Comparison of ENCODE assay signal across 17 cellular contexts in the genomic region with DNA sequence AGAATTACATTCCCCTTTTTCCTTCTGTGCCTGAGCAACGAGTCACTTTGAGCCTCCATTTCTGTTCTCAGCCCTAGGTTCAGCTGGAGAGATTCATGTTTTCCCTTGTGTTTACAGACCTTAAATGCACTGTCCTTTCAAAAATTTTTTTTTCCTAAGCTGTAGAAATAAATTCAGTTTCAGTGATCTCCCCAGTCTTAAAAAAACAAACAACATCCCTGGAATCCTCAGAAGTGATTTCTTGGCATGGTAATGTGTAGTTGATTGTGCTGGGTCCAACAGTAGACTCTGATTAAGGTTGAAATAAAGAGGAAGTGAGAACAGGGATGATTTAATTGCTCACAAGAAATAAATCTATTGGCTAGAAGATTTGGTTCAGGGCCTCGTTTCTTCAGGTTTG.
DNase-seq lines count a peak whose midpoint lies in the region; ATAC-seq lines count a peak whose summit lies in the region.
"Had no signal": no experiment of that assay in that cellular context is flagged by ENCODE, and none has a peak within 500 bp of the region (broad histone marks: within the 10 kb centered on the region; RNA-seq: fewer than 3 reads in every experiment).

No MANE protein-coding gene starts in this region.

- no peak for ATAC-seq in HG03039 (IDR thresholded peaks at IDR 0.05; ENCODE audit: unreplicated experiment)
- ATAC-seq: activated CD8-positive, alpha-beta T cell treated with anti-CD3 and anti-CD28 coated beads, Interleukin-2, amount 10 ng/mL, durations not matched to agents 7 days and 5 days; gastroesophageal sphincter; SK-N-SH treated with all-trans-retinoic acid at 6 μM for 48 hours had no signal

- H3K27me3 Mint-ChIP-seq in activated CD4-positive, alpha-beta T cell treated with anti-CD3 and anti-CD28 coated beads, Interleukin-2, amount 10 ng/mL, durations not matched to agents 7 days and 5 days = peaks cover 19% of the 10 kb centered on the region

- H3K27me3 ChIP-seq in SJSA1 (replicated peaks) = no peaks in the 10 kb centered on the region
- H3K27me3 ChIP-seq: gastroesophageal sphincter, suprapubic skin had no signal

- peak overlapping the region; percentile 83 for H3K27ac ChIP-seq in SJSA1
- H3K27ac ChIP-seq: suprapubic skin had no signal

- H3K9me3 ChIP-seq in SJSA1 (replicated peaks) = no peaks in the 10 kb centered on the region
- H3K9me3 ChIP-seq: gastroesophageal sphincter, suprapubic skin had no signal

- no peak overlapping the region for H3K4me3 Mint-ChIP-seq in activated CD4-positive, alpha-beta T cell treated with anti-CD3 and anti-CD28 coated beads, Interleukin-2, amount 10 ng/mL, durations not matched to agents 7 days and 5 days
- H3K4me3 Mint-ChIP-seq: activated CD8-positive, alpha-beta T cell treated with anti-CD3 and anti-CD28 coated beads, Interleukin-2, amount 10 ng/mL, durations not matched to agents 7 days and 5 days; immature natural killer cell had no signal

- no peaks in the 10 kb centered on the region for H3K36me3 Mint-ChIP-seq in activated CD4-positive, alpha-beta T cell treated with anti-CD3 and anti-CD28 coated beads, Interleukin-2, amount 10 ng/mL, durations not matched to agents 7 days and 5 days (ENCODE audit: low read depth)
- H3K36me3 Mint-ChIP-seq: immature natural killer cell had no signal

- CTCF ChIA-PET in activated CD4-positive, alpha-beta T cell treated with anti-CD3 and anti-CD28 coated beads, Interleukin-2, amount 10 ng/mL, durations not matched to agents 7 days and 5 days (lab: Charles Lee) = no interaction called here

- peaks cover 63% of the 10 kb centered on the region for H3K4me1 ChIP-seq in SJSA1 (replicated peaks)

- peaks cover 10% of the 10 kb centered on the region for H3K36me3 ChIP-seq in SJSA1
- H3K36me3 ChIP-seq: gastroesophageal sphincter, suprapubic skin had no signal

- no peak overlapping the region for H3K4me3 ChIP-seq in SJSA1
- H3K4me3 ChIP-seq in skeletal muscle cell (ENCODE audit: low read depth, low read length) = no peak overlapping the region
- H3K4me3 ChIP-seq: gastroesophageal sphincter, suprapubic skin had no signal

- POLR2A ChIA-PET in activated CD4-positive, alpha-beta T cell treated with anti-CD3 and anti-CD28 coated beads, Interleukin-2, amount 10 ng/mL, durations not matched to agents 7 days and 5 days (lab: Charles Lee) = no interaction called here

- no peaks in the 10 kb centered on the region for H3K4me1 Mint-ChIP-seq in activated CD4-positive, alpha-beta T cell treated with anti-CD3 and anti-CD28 coated beads, Interleukin-2, amount 10 ng/mL, durations not matched to agents 7 days and 5 days
- H3K4me1 Mint-ChIP-seq: immature natural killer cell had no signal

- H3K9me3 Mint-ChIP-seq in activated CD4-positive, alpha-beta T cell treated with anti-CD3 and anti-CD28 coated beads, Interleukin-2, amount 10 ng/mL, durations not matched to agents 7 days and 5 days = no peaks in the 10 kb centered on the region

- DNase-seq in ELR (ENCODE audit: low read depth) = peak; percentile 4
- peak in 1 of 2 experiments; percentile 74 for DNase-seq in SJSA1 (ENCODE audit: low read depth in 1 of 2, low spot score in 2 of 2)
- peak; percentile 31 for DNase-seq in fibroblast of gingiva (ENCODE audit: low read depth)
- peak; percentile 4 for DNase-seq in skeletal muscle cell (ENCODE audit: low read depth)
- no peak for DNase-seq in activated CD4-positive, alpha-beta T cell treated with anti-CD3 and anti-CD28 coated beads, Interleukin-2, amount 10 ng/mL, durations not matched to agents 7 days and 5 days
- DNase-seq in NCI-H446 (lab: John Stamatoyannopoulos, UW) = no peak
- DNase-seq: activated CD8-positive, alpha-beta T cell treated with anti-CD3 and anti-CD28 coated beads, Interleukin-2, amount 10 ng/mL, durations not matched to agents 7 days and 5 days; anterior cingulate cortex; C1 segment of cervical spinal cord; immature natural killer cell; midbrain; nucleus accumbens; stimulated activated CD4-positive, alpha-beta T cell treated with anti-CD3 and anti-CD28 coated beads, Interleukin-15, amount 100 ng/mL, for 24 hours had no signal

- no peak overlapping the region for H3K27ac Mint-ChIP-seq in activated CD4-positive, alpha-beta T cell treated with anti-CD3 and anti-CD28 coated beads, Interleukin-2, amount 10 ng/mL, durations not matched to agents 7 days and 5 days
- H3K27ac Mint-ChIP-seq: activated CD8-positive, alpha-beta T cell treated with anti-CD3 and anti-CD28 coated beads, Interleukin-2, amount 10 ng/mL, durations not matched to agents 7 days and 5 days; immature natural killer cell had no signal

Comparison
In these comparisons a context has a peak if more than half of its experiments do, and no peak if none do; other contexts are left out.
1. DNase-seq: peak in ELR (single experiment), fibroblast of gingiva (single experiment) and skeletal muscle cell (single experiment); none in activated CD4-positive, alpha-beta T cell treated with anti-CD3 and anti-CD28 coated beads, Interleukin-2, amount 10 ng/mL, durations not matched to agents 7 days and 5 days (single experiment) and NCI-H446 (0 of 2).